23 cellular contexts compared by ENCODE assay signal in genomic region chr21:28426545-28426944, GRCh38.
DNase-seq lines count a peak whose midpoint lies in the region; ATAC-seq and TF ChIP-seq lines count a peak whose summit lies in the region.
"Had no signal": no experiment of that assay in that cellular context is flagged by ENCODE, and none has a peak within 500 bp of the region (broad histone marks: within the 10 kb centered on the region; RNA-seq: fewer than 3 reads in every experiment).

No MANE protein-coding gene starts in this region.

- H3K4me1 Mint-ChIP-seq in progenitor cell of endocrine pancreas (ENCODE audit: low read depth): peaks cover 6% of the 10 kb centered on the region
- no peaks in the 10 kb centered on the region for H3K4me1 Mint-ChIP-seq in T-helper 2 cell treated with Interferon-gamma antibody and Interleukin-4, amounts not matched to agents 5 μg/mL and 100 μg/mL, for 36 hours (ENCODE audit: low read depth)

- H3K9me3 Mint-ChIP-seq in progenitor cell of endocrine pancreas (ENCODE audit: low read depth): no peaks in the 10 kb centered on the region
- no peaks in the 10 kb centered on the region for H3K9me3 Mint-ChIP-seq in T-helper 2 cell treated with Interferon-gamma antibody and Interleukin-4, amounts not matched to agents 5 μg/mL and 100 μg/mL, for 36 hours

- H3K4me3 ChIP-seq in ACC112 (ENCODE audit: low read depth, low read length) (no peak overlapping the region), GM23248 (no peak overlapping the region), fibroblast of mammary gland (ENCODE audit: control insufficient read depth, low read depth, low read length) (no peak overlapping the region)
- H3K4me3 ChIP-seq: BLaER1, GM12878, PC-9, SJSA1 had no signal

- no peak for DNase-seq in GM23248
- DNase-seq in fibroblast of mammary gland (ENCODE audit: low read depth): peak; percentile 64
- DNase-seq in head of caudate nucleus: no peak
- no peak for DNase-seq in progenitor cell of endocrine pancreas (ENCODE audit: low spot score, unreplicated experiment)
- no peak for DNase-seq in T-helper 2 cell treated with Interferon-gamma antibody and Interleukin-4, amounts not matched to agents 5 μg/mL and 100 μg/mL, for 36 hours (ENCODE audit: low spot score)
- no peak for DNase-seq in NCI-H748 (lab: John Stamatoyannopoulos, UW; ENCODE audit: unreplicated experiment)
- DNase-seq: ACHN; CD4-positive, CD25-positive, alpha-beta regulatory T cell; Karpas-422; NCI-H1092 treated with DMSO at 0.1 percent for 48 hours; NCI-H1436; NCI-H187; NCI-H2081 treated with DMSO at 0.1 percent for 48 hours; NCI-H2171; NCI-H526; PC-9; Right ventricle myocardium superior had no signal

- in situ Hi-C loops in GM23248 (cut with MboI): no loop called here

- no peak overlapping the region for H3K27ac Mint-ChIP-seq in progenitor cell of endocrine pancreas
- no peak overlapping the region for H3K27ac Mint-ChIP-seq in T-helper 2 cell treated with Interferon-gamma antibody and Interleukin-4, amounts not matched to agents 5 μg/mL and 100 μg/mL, for 36 hours
- H3K27ac Mint-ChIP-seq: CD4-positive, CD25-positive, alpha-beta regulatory T cell had no signal

- 0 out of 2 replicates have a peak, but pooled peaks cover 4% of the 10 kb centered on the region for H3K36me3 ChIP-seq in ACC112 (ENCODE audit: insufficient read depth, low read length)
- H3K36me3 ChIP-seq in GM23248 (ENCODE audit: low read depth): no peaks in the 10 kb centered on the region
- H3K36me3 ChIP-seq: BLaER1, SJSA1 had no signal

- H3K4me3 Mint-ChIP-seq in progenitor cell of endocrine pancreas (ENCODE audit: low read depth): no peak overlapping the region
- no peak overlapping the region for H3K4me3 Mint-ChIP-seq in T-helper 2 cell treated with Interferon-gamma antibody and Interleukin-4, amounts not matched to agents 5 μg/mL and 100 μg/mL, for 36 hours
- H3K4me3 Mint-ChIP-seq: CD4-positive, CD25-positive, alpha-beta regulatory T cell had no signal

- H3K4me1 ChIP-seq in ACC112 (ENCODE audit: control insufficient read depth, insufficient read depth, low read length, unreplicated experiment) (peaks cover 60% of the 10 kb centered on the region), GM23248 (ENCODE audit: insufficient read depth) (peaks cover 60% of the 10 kb centered on the region)
- H3K4me1 ChIP-seq: BLaER1 had no signal

- H3K27me3 ChIP-seq in ACC112 (ENCODE audit: insufficient read depth, low read length) (no peaks in the 10 kb centered on the region), GM23248 (replicated peaks; ENCODE audit: insufficient read depth) (no peaks in the 10 kb centered on the region)
- H3K27me3 ChIP-seq: BLaER1, SJSA1 had no signal

- no peaks in the 10 kb centered on the region for H3K27me3 Mint-ChIP-seq in progenitor cell of endocrine pancreas
- no peaks in the 10 kb centered on the region for H3K27me3 Mint-ChIP-seq in T-helper 2 cell treated with Interferon-gamma antibody and Interleukin-4, amounts not matched to agents 5 μg/mL and 100 μg/mL, for 36 hours (ENCODE audit: low read depth)

- H3F3A ChIP-seq in GM23248 (ENCODE audit: insufficient read depth): peaks cover 48% of the 10 kb centered on the region

- peak overlapping the region; percentile 73; the same call in 1 of the 2 replicates for H3K27ac ChIP-seq in ACC112 (ENCODE audit: low read depth, low read length)
- peak overlapping the region; percentile 30; the same call in 1 of the 2 replicates for H3K27ac ChIP-seq in GM23248
- H3K27ac ChIP-seq: 22Rv1, BLaER1, PC-9, SJSA1 had no signal

- H3K79me2 ChIP-seq in ACC112 (ENCODE audit: control insufficient read depth, insufficient read depth, low read length, unreplicated experiment) (no peaks in the 10 kb centered on the region), GM23248 (ENCODE audit: insufficient read depth) (no peaks in the 10 kb centered on the region)

- H4K20me1 ChIP-seq in GM23248 (ENCODE audit: insufficient read depth): no peaks in the 10 kb centered on the region
- H4K20me1 ChIP-seq: BLaER1 had no signal

- H3K9me2 ChIP-seq in GM23248 (ENCODE audit: insufficient read depth): 0 out of 2 replicates have a peak, but pooled peaks cover 4% of the 10 kb centered on the region

- ATAC-seq in SK-N-SH treated with all-trans-retinoic acid at 6 μM for 48 hours: peak; percentile 61
- ATAC-seq: GM12878 had no signal

- no peaks in the 10 kb centered on the region for H3K9me3 ChIP-seq in GM23248 (ENCODE audit: low read depth)
- H3K9me3 ChIP-seq: BLaER1, SJSA1 had no signal

- TF ChIP-seq CTCF in fibroblast of mammary gland (conservative IDR thresholded peaks at IDR 0.05; ENCODE audit: control insufficient read depth, insufficient read depth, low read depth, low read length) (no peak), progenitor cell of endocrine pancreas (IDR thresholded peaks at IDR 0.05; ENCODE audit: unreplicated experiment) (no peak)

- H3K36me3 Mint-ChIP-seq in progenitor cell of endocrine pancreas (ENCODE audit: insufficient read depth): no peaks in the 10 kb centered on the region
- H3K36me3 Mint-ChIP-seq in T-helper 2 cell treated with Interferon-gamma antibody and Interleukin-4, amounts not matched to agents 5 μg/mL and 100 μg/mL, for 36 hours (ENCODE audit: low read depth): no peaks in the 10 kb centered on the region
- H3K36me3 Mint-ChIP-seq: CD4-positive, CD25-positive, alpha-beta regulatory T cell had no signal

- H3K9ac ChIP-seq in GM23248: no peak overlapping the region
- H3K9ac ChIP-seq: BLaER1 had no signal

- H2AFZ ChIP-seq in ACC112 (ENCODE audit: low read length, unreplicated experiment): peak overlapping the region; percentile 46
- H2AFZ ChIP-seq in GM23248: no peak overlapping the region
- H2AFZ ChIP-seq: PC-9 had no signal

- intact Hi-C loops in head of caudate nucleus (cut with DNase I): no loop called here

- H3K4me2 ChIP-seq in GM23248 (ENCODE audit: unreplicated experiment): peak overlapping the region; percentile 59
- H3K4me2 ChIP-seq: BLaER1, PC-9 had no signal

TF ChIP-seq in SK-N-SH treated with all-trans-retinoic acid at 6 μM for 48 hours, 23 proteins besides CTCF, POLR2A, EP300 and RAD21 (continues in another document):
- TF ChIP-seq ZFP30 (CRISPR knock-in tag; IDR thresholded peaks at IDR 0.05) (no peak), ZNF565 (CRISPR knock-in tag; conservative IDR thresholded peaks at IDR 0.05; ENCODE audit: low read depth) (no peak), ZNF70 (CRISPR knock-in tag; IDR thresholded peaks at IDR 0.05) (no peak), PPARA (CRISPR knock-in tag; IDR thresholded peaks at IDR 0.05; ENCODE audit: borderline replicate concordance) (no peak), RARB (CRISPR knock-in tag; IDR thresholded peaks at IDR 0.05) (no peak), ARNTL (CRISPR knock-in tag; IDR thresholded peaks at IDR 0.05; ENCODE audit: borderline replicate concordance, low read depth) (no peak)
- TF ChIP-seq, protein P1, sequence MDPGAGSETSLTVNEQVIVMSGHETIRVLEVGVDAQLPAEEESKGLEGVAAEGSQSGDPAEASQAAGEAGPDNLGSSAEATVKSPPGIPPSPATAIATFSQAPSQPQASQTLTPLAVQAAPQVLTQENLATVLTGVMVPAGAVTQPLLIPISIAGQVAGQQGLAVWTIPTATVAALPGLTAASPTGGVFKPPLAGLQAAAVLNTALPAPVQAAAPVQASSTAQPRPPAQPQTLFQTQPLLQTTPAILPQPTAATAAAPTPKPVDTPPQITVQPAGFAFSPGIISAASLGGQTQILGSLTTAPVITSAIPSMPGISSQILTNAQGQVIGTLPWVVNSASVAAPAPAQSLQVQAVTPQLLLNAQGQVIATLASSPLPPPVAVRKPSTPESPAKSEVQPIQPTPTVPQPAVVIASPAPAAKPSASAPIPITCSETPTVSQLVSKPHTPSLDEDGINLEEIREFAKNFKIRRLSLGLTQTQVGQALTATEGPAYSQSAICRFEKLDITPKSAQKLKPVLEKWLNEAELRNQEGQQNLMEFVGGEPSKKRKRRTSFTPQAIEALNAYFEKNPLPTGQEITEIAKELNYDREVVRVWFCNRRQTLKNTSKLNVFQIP (CRISPR knock-in tag; IDR thresholded peaks at IDR 0.05; ENCODE audit: borderline replicate concordance, low read depth): no peak
- TF ChIP-seq, protein P2, sequence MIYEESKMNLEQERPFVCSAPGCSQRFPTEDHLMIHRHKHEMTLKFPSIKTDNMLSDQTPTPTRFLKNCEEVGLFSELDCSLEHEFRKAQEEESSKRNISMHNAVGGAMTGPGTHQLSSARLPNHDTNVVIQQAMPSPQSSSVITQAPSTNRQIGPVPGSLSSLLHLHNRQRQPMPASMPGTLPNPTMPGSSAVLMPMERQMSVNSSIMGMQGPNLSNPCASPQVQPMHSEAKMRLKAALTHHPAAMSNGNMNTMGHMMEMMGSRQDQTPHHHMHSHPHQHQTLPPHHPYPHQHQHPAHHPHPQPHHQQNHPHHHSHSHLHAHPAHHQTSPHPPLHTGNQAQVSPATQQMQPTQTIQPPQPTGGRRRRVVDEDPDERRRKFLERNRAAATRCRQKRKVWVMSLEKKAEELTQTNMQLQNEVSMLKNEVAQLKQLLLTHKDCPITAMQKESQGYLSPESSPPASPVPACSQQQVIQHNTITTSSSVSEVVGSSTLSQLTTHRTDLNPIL (CRISPR knock-in tag; IDR thresholded peaks at IDR 0.05; ENCODE audit: low read depth): no peak
- TF ChIP-seq, protein P3, sequence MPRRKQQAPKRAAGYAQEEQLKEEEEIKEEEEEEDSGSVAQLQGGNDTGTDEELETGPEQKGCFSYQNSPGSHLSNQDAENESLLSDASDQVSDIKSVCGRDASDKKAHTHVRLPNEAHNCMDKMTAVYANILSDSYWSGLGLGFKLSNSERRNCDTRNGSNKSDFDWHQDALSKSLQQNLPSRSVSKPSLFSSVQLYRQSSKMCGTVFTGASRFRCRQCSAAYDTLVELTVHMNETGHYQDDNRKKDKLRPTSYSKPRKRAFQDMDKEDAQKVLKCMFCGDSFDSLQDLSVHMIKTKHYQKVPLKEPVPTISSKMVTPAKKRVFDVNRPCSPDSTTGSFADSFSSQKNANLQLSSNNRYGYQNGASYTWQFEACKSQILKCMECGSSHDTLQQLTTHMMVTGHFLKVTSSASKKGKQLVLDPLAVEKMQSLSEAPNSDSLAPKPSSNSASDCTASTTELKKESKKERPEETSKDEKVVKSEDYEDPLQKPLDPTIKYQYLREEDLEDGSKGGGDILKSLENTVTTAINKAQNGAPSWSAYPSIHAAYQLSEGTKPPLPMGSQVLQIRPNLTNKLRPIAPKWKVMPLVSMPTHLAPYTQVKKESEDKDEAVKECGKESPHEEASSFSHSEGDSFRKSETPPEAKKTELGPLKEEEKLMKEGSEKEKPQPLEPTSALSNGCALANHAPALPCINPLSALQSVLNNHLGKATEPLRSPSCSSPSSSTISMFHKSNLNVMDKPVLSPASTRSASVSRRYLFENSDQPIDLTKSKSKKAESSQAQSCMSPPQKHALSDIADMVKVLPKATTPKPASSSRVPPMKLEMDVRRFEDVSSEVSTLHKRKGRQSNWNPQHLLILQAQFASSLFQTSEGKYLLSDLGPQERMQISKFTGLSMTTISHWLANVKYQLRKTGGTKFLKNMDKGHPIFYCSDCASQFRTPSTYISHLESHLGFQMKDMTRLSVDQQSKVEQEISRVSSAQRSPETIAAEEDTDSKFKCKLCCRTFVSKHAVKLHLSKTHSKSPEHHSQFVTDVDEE (CRISPR knock-in tag; IDR thresholded peaks at IDR 0.05): no peak
